In the genomic region with DNA sequence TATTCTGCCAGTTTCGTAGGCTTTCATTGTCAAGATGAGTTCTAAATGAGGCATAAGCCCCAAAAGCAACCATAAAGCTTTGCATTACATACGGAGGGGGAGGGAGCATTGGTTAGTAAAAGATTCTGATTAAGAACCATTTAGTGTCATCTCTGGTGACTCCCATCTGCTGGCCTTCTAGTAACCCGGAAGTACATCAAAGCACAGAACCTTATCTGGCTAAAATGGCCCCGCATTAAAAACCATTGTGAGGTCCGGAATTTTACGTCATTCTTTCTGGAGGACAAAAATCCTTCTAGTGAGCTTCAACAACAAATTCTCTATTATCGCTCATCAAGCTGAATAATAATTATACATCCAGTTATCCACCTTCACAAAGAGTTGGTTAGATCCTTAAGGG, we compare ENCODE assay signal across 1 cellular context.
TF ChIP-seq lines count a peak whose summit lies in the region.

No MANE protein-coding gene starts in this region.

TF ChIP-seq in HepG2, 621 proteins besides CTCF, POLR2A, EP300 and RAD21:
- TF ChIP-seq, protein P1, sequence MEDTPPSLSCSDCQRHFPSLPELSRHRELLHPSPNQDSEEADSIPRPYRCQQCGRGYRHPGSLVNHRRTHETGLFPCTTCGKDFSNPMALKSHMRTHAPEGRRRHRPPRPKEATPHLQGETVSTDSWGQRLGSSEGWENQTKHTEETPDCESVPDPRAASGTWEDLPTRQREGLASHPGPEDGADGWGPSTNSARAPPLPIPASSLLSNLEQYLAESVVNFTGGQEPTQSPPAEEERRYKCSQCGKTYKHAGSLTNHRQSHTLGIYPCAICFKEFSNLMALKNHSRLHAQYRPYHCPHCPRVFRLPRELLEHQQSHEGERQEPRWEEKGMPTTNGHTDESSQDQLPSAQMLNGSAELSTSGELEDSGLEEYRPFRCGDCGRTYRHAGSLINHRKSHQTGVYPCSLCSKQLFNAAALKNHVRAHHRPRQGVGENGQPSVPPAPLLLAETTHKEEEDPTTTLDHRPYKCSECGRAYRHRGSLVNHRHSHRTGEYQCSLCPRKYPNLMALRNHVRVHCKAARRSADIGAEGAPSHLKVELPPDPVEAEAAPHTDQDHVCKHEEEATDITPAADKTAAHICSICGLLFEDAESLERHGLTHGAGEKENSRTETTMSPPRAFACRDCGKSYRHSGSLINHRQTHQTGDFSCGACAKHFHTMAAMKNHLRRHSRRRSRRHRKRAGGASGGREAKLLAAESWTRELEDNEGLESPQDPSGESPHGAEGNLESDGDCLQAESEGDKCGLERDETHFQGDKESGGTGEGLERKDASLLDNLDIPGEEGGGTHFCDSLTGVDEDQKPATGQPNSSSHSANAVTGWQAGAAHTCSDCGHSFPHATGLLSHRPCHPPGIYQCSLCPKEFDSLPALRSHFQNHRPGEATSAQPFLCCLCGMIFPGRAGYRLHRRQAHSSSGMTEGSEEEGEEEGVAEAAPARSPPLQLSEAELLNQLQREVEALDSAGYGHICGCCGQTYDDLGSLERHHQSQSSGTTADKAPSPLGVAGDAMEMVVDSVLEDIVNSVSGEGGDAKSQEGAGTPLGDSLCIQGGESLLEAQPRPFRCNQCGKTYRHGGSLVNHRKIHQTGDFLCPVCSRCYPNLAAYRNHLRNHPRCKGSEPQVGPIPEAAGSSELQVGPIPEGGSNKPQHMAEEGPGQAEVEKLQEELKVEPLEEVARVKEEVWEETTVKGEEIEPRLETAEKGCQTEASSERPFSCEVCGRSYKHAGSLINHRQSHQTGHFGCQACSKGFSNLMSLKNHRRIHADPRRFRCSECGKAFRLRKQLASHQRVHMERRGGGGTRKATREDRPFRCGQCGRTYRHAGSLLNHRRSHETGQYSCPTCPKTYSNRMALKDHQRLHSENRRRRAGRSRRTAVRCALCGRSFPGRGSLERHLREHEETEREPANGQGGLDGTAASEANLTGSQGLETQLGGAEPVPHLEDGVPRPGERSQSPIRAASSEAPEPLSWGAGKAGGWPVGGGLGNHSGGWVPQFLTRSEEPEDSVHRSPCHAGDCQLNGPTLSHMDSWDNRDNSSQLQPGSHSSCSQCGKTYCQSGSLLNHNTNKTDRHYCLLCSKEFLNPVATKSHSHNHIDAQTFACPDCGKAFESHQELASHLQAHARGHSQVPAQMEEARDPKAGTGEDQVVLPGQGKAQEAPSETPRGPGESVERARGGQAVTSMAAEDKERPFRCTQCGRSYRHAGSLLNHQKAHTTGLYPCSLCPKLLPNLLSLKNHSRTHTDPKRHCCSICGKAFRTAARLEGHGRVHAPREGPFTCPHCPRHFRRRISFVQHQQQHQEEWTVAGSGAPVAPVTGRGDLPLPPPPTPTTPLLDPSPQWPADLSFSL (CRISPR knock-in tag; IDR thresholded peaks at IDR 0.05): no peak
- TF ChIP-seq ZBTB20 (CRISPR knock-in tag; IDR thresholded peaks at IDR 0.05; ENCODE audit: borderline replicate concordance, low read depth): no peak
- no peak for TF ChIP-seq SIN3B (IDR thresholded peaks at IDR 0.05; ENCODE audit: low read length)
- TF ChIP-seq GABPA (IDR thresholded peaks at IDR 0.05; ENCODE audit: low read depth, low read length): no peak
- TF ChIP-seq GABPA (CRISPR knock-in tag; IDR thresholded peaks at IDR 0.05; ENCODE audit: low read depth): peak; percentile 26; the same call in 1 of the 2 replicates
